ENCODE assay signal across 8 cellular contexts in the genomic region with DNA sequence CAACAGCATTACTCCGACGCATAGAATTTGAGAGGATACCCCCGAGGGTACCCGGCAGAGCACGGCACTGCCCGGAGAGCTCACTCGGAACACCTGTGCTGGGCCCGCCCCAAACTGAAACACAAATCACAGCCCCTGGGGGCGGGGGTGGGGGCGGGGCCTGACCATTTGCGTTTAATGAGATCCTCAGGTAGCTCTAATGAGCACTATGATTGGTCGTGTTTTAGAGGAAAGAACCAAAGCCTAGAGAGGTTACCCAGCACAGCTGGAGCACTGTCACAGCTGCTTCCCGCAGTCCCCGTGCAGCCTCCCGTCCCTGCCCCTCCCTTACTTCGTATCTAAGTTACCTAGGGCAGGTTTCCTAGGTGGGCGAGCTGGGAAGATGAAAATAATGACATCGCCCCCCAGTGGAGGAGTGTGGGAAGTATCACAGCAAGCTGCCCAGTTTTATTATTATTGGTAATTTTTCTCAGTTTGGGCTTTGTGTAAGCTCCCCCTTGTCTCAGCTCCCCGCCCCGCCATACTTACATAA.
DNase-seq lines count a peak whose midpoint lies in the region; ATAC-seq, FAIRE-seq and TF ChIP-seq lines count a peak whose summit lies in the region.

No MANE protein-coding gene starts in this region.

- TF ChIP-seq POLR2A in HCT116 (IDR thresholded peaks at IDR 0.05; ENCODE audit: borderline replicate concordance, extremely low read depth, insufficient read depth, insufficient read length) = no peak
- no peak for TF ChIP-seq POLR2A in Peyer's patch (IDR thresholded peaks at IDR 0.05)
- no peak for TF ChIP-seq POLR2A in GM12878 (IDR thresholded peaks at IDR 0.05; ENCODE audit: low read depth, low read length)

- DNase-seq in BJ (ENCODE audit: low read depth) (no peak), HCT116 (ENCODE audit: low read depth, low spot score) (peak; percentile 18), Peyer's patch (peak; percentile 31 to 70 (median 70)), GM12878 (ENCODE audit: low read depth, low spot score) (no peak), left kidney (ENCODE audit: low read depth, low spot score) (peak; percentile 74)
- DNase-seq in stimulated activated CD8-positive, alpha-beta memory T cell treated with anti-CD3 and anti-CD28 coated beads, Interleukin-7, amount 100 ng/mL, for 24 hours (ENCODE audit: low read depth) = peak; percentile 17

- FAIRE-seq in GM12878 (lab: Jason Lieb, UNC) = no peak

- peak; percentile 50 for TF ChIP-seq CTCF in BJ (IDR thresholded peaks at IDR 0.05; ENCODE audit: insufficient read depth, low read depth, low read length)
- TF ChIP-seq CTCF in HCT116 (IDR thresholded peaks at IDR 0.05 in 2 of 3, conservative IDR thresholded peaks at IDR 0.05 in 1 of 3; ENCODE audit: borderline replicate concordance in 1 of 3, insufficient read depth in 1 of 3, low read depth in 2 of 3, low read length in 2 of 3) = peak; percentile 22 to 61 (median 49); a peak in 5 of 6 replicates
- peak in 4 of 6 experiments; percentile 27 to 51 (median 35) for TF ChIP-seq CTCF in Peyer's patch (IDR thresholded peaks at IDR 0.05)
- TF ChIP-seq CTCF in GM12878 (IDR thresholded peaks at IDR 0.05 in 2 of 3, conservative IDR thresholded peaks at IDR 0.05 in 1 of 3; ENCODE audit: control insufficient read depth in 2 of 3, extremely low read depth in 1 of 3, insufficient read depth in 1 of 3, low read depth in 3 of 3, low read length in 3 of 3) = peak; percentile 27 to 55 (median 36)

- no peak overlapping the region for H3K4me2 ChIP-seq in HCT116 (ENCODE audit: low read length)
- H3K4me2 ChIP-seq in GM12878 (ENCODE audit: control insufficient read depth, insufficient read depth) = peak overlapping the region; percentile 38

- POLR2A ChIA-PET in BJ (lab: Charles Lee) (no interaction called here), HCT116 (lab: Charles Lee) (no interaction called here), GM12878 (lab: Charles Lee) (no interaction called here)

- H3K4me3 ChIP-seq in BJ (ENCODE audit: low read depth, low read length) (no peak overlapping the region), HCT116 (replicated peaks in 1 of 2; ENCODE audit: low read depth in 1 of 2, low read length in 2 of 2) (no peak overlapping the region), Peyer's patch (peak overlapping the region in 2 of 4 donors; percentile 31 to 42), GM12878 (no peak overlapping the region)

- SMC1A ChIA-PET in GM12878 (lab: Charles Lee; ENCODE audit: uncharacterized antibody, unreplicated experiment) = interaction anchor here (0.7 kb wide), 1 partner anchor 125 kb away, joined by 3 read pairs; no protein-coding TSS in a partner anchor

- H3K36me3 ChIP-seq in BJ (ENCODE audit: control insufficient read depth, insufficient read depth, low read length) (no peaks in the 10 kb centered on the region), HCT116 (ENCODE audit: control insufficient read depth in 1 of 2, insufficient read depth in 2 of 2, low read length in 2 of 2) (no peaks in the 10 kb centered on the region), Peyer's patch (no peaks in the 10 kb centered on the region), GM12878 (ENCODE audit: control insufficient read depth in 2 of 2, insufficient read depth in 2 of 2, low read length in 1 of 2) (no peaks in the 10 kb centered on the region)

- intact Hi-C loops in HCT116 (cut with micrococcal nuclease) = no loop called here
- intact Hi-C loops in GM12878 (cut with micrococcal nuclease; ENCODE audit: unreplicated experiment) = no loop called here

- BruUV-seq in HCT116 (replicated peaks; lab: Mats Ljungman, UMichigan) (no TSS peak), GM12878 (replicated peaks; lab: Mats Ljungman, UMichigan) (no TSS peak)

- no peak overlapping the region for H2AFZ ChIP-seq in HCT116 (ENCODE audit: low read depth, low read length, poor library complexity, severe bottlenecking)
- H2AFZ ChIP-seq in GM12878 (ENCODE audit: control insufficient read depth, low read depth, low read length) = no peak overlapping the region; the same call in 1 of the 2 replicates

- in situ Hi-C loops in GM12878 (cut with MboI) = no loop called here

- CTCF ChIA-PET in BJ (lab: Yijun Ruan, JAX) = interaction anchor here (0.7 to 2.3 kb wide), 8 partner anchors 9 to 581 kb away, joined by 3 to 6 read pairs (median 3); partner anchors contain the start of gene PDE8A
- CTCF ChIA-PET in HCT116 (lab: Charles Lee) = interaction anchor here (0.9 to 1.2 kb wide), 3 partner anchors 9 to 215 kb away, joined by 3 to 4 read pairs (median 4); no protein-coding TSS in a partner anchor
- CTCF ChIA-PET in GM12878 (lab: Yijun Ruan, JAX) = interaction anchor here (0.7 to 1.3 kb wide), 7 partner anchors 8 to 215 kb away, joined by 3 to 5 read pairs (median 4); no protein-coding TSS in a partner anchor

- H3K9ac ChIP-seq in HCT116 (ENCODE audit: low read length) = no peak overlapping the region
- no peak overlapping the region for H3K9ac ChIP-seq in GM12878 (ENCODE audit: control insufficient read depth, insufficient read depth, low read length)

- H3K9me3 ChIP-seq in HCT116 (ENCODE audit: control insufficient read depth in 1 of 2, insufficient read depth in 1 of 2, low read depth in 1 of 2, low read length in 2 of 2) (peaks cover 14 to 23% of the 10 kb centered on the region in 2 experiments; a peak in 3 of 4 replicates), Peyer's patch (peaks cover 0 to 20% (median 5%) of the 10 kb centered on the region in 4 donors), GM12878 (replicated peaks; ENCODE audit: control insufficient read depth, insufficient read depth, low read length) (no peaks in the 10 kb centered on the region; the same call in 2 of the 3 replicates)

- 16% methylated on average over 18 of the region's 20 CpGs for WGBS in GM12878 (ENCODE audit: insufficient coverage, insufficient replicate concordance, low lambda C conversion rate, missing lambda C conversion rate)

- H3K79me2 ChIP-seq in HCT116 (ENCODE audit: insufficient read depth, low read length) = no peaks in the 10 kb centered on the region
- no peaks in the 10 kb centered on the region for H3K79me2 ChIP-seq in GM12878 (ENCODE audit: control insufficient read depth, insufficient read depth, low read length)

- ATAC-seq in HCT116 (peak; percentile 81), GM12878 (peak; percentile 56), GM19035 (IDR thresholded peaks at IDR 0.05; ENCODE audit: unreplicated experiment) (no peak), GM21786 (IDR thresholded peaks at IDR 0.05; ENCODE audit: unreplicated experiment) (no peak)

- H3K4me1 ChIP-seq in HCT116 (ENCODE audit: control insufficient read depth in 1 of 2, insufficient read depth in 2 of 2, low read length in 2 of 2) (no peaks in the 10 kb centered on the region), Peyer's patch (no peaks in the 10 kb centered on the region), GM12878 (ENCODE audit: control insufficient read depth, insufficient read depth, low read length) (no peaks in the 10 kb centered on the region)

- H3K9me2 ChIP-seq in HCT116 (ENCODE audit: insufficient read depth) = no peaks in the 10 kb centered on the region

- H4K20me1 ChIP-seq in HCT116 (ENCODE audit: insufficient read depth) (no peaks in the 10 kb centered on the region), GM12878 (ENCODE audit: control insufficient read depth, insufficient read depth) (no peaks in the 10 kb centered on the region)

- RAD21 ChIA-PET in HCT116 (lab: Charles Lee; ENCODE audit: low non-redundant PET in 1 of 2, low total read pairs in 2 of 2, uncharacterized antibody in 2 of 2, unreplicated experiment in 2 of 2) (no interaction called here), GM12878 (lab: Charles Lee; ENCODE audit: unreplicated experiment) (interaction anchor here (0.6 to 1.4 kb wide), 6 partner anchors 96 to 584 kb away, joined by 3 to 4 read pairs (median 3); no protein-coding TSS in a partner anchor)

- H3K27me3 ChIP-seq in BJ (ENCODE audit: control insufficient read depth, insufficient read depth, low read length) (peaks cover 1% of the 10 kb centered on the region; the same call in 1 of the 2 replicates), HCT116 (ENCODE audit: insufficient read depth, low read length) (no peaks in the 10 kb centered on the region), Peyer's patch (no peaks in the 10 kb centered on the region), GM12878 (replicated peaks in 1 of 2; ENCODE audit: control insufficient read depth in 2 of 2, insufficient read depth in 2 of 2, low read length in 1 of 2) (peaks cover 0 to 4% of the 10 kb centered on the region in 2 experiments; a peak in 1 of 4 replicates)

- TF ChIP-seq RAD21 in HCT116 (IDR thresholded peaks at IDR 0.05; ENCODE audit: low read depth) (peak; percentile 56), GM12878 (IDR thresholded peaks at IDR 0.05; ENCODE audit: insufficient read depth, low read depth, low read length) (peak; percentile 52)

- TF ChIP-seq EP300 in GM12878 (IDR thresholded peaks at IDR 0.05; ENCODE audit: borderline replicate concordance in 1 of 2, control insufficient read depth in 1 of 2, low read depth in 2 of 2, low read length in 2 of 2) = no peak

- H3K27ac ChIP-seq in HCT116 (ENCODE audit: low read depth, low read length) = no peak overlapping the region
- H3K27ac ChIP-seq in Peyer's patch = no peak overlapping the region
- H3K27ac ChIP-seq in GM12878 (ENCODE audit: control insufficient read depth, insufficient read depth) = no peak overlapping the region

TF ChIP-seq in GM12878, 131 proteins besides CTCF, POLR2A, EP300 and RAD21:
- TF ChIP-seq NRF1 (conservative IDR thresholded peaks at IDR 0.05; ENCODE audit: low read depth, low read length) (no peak), EGR1 (IDR thresholded peaks at IDR 0.05; ENCODE audit: borderline replicate concordance in 1 of 2, low read depth in 2 of 2, low read length in 2 of 2) (no peak)

Comparison
In these comparisons a context has a peak if more than half of its experiments do, and no peak if none do; other contexts are left out.
1. DNase-seq: peak in HCT116 (single experiment), Peyer's patch (3 of 3), left kidney (single experiment) and stimulated activated CD8-positive, alpha-beta memory T cell treated with anti-CD3 and anti-CD28 coated beads, Interleukin-7, amount 100 ng/mL, for 24 hours (single experiment); none in BJ (single experiment) and GM12878 (single experiment).
2. ATAC-seq: peak in HCT116 (single experiment) and GM12878 (single experiment); none in GM19035 (single experiment) and GM21786 (single experiment).
3. Peak in every context shown above with its lines, with median percentiles within 50 percentile points of each other: CTCF ChIP-seq.